In genomic region chr15:40038267-40038653, GRCh38 we compare ENCODE assay signal across 8 cellular contexts. TPM values are rescaled to one million over a fixed set of nuclear protein-coding genes. Genes with fewer than 3 reads are reported as not detected.
A peak's percentile ranks its signal among the peaks of the same experiment; 100 is the strongest.
DNase-seq lines count a peak whose midpoint lies in the region; ATAC-seq and TF ChIP-seq lines count a peak whose summit lies in the region.

No MANE protein-coding gene starts in this region.

- peak; percentile 22 for ATAC-seq in foreskin keratinocyte
- ATAC-seq in HG03521 (IDR thresholded peaks at IDR 0.05; ENCODE audit: unreplicated experiment): no peak
- no peak for ATAC-seq in HG03457 (IDR thresholded peaks at IDR 0.05; ENCODE audit: unreplicated experiment)

- H3K27ac ChIP-seq in foreskin keratinocyte: peak overlapping the region; percentile 66

- no peaks in the 10 kb centered on the region for H3K27me3 ChIP-seq in foreskin keratinocyte

- H3K4me3 ChIP-seq in WI38 (ENCODE audit: low read depth, low read length): peak overlapping the region; percentile 95
- H3K4me3 ChIP-seq in retinal pigment epithelial cell (ENCODE audit: low read length): peak overlapping the region; percentile 95

- DNase-seq in DMS53 (lab: John Stamatoyannopoulos, UW): peak; percentile 55
- DNase-seq in DMS53 treated with DMSO at 0.1 percent for 48 hours (lab: John Stamatoyannopoulos, UW; ENCODE audit: unreplicated experiment): no peak
- DNase-seq in foreskin keratinocyte: no peak
- no peak for DNase-seq in retinal pigment epithelial cell (ENCODE audit: low read depth)
- DNase-seq in H4 (ENCODE audit: low spot score): no peak

- no peak for TF ChIP-seq CTCF in WI38 (IDR thresholded peaks at IDR 0.05; ENCODE audit: low read depth, low read length)
- no peak for TF ChIP-seq CTCF in foreskin keratinocyte (conservative IDR thresholded peaks at IDR 0.05)
- TF ChIP-seq CTCF in retinal pigment epithelial cell (conservative IDR thresholded peaks at IDR 0.05; ENCODE audit: low read depth, low read length): no peak

- H3K4me1 ChIP-seq in foreskin keratinocyte: peaks cover 3% of the 10 kb centered on the region

RNA-seq across cellular contexts. Expression of gene SRP14, which starts 0.7 kb away (rescaled TPM):
- 136 and 141 TPM in 2 replicates for total RNA-seq in foreskin keratinocyte
- polyA plus RNA-seq in foreskin keratinocyte: 403 and 413 TPM in 2 replicates
- total RNA-seq in H4 (2014; rRNA removed; shearing (Covaris generic)): 317 and 358 TPM in 2 replicates
